Comparison of ENCODE assay signal across 9 cellular contexts in genomic region chr6:10719386-10720228, GRCh38. TPM values are rescaled to one million over a fixed set of nuclear protein-coding genes. Genes with fewer than 3 reads are reported as not detected.
DNase-seq lines count a peak whose midpoint lies in the region; ATAC-seq and TF ChIP-seq lines count a peak whose summit lies in the region.
"Had no signal": no experiment of that assay in that cellular context is flagged by ENCODE, and none has a peak within 500 bp of the region (broad histone marks: within the 10 kb centered on the region; RNA-seq: fewer than 3 reads in every experiment).

No MANE protein-coding gene starts in this region.

- H3K4me1 ChIP-seq in RWPE2 (ENCODE audit: insufficient read depth, poor library complexity, severe bottlenecking) = no peaks in the 10 kb centered on the region
- peaks cover 10 to 12% of the 10 kb centered on the region in 2 donors for H3K4me1 ChIP-seq in naive thymus-derived CD4-positive, alpha-beta T cell (ENCODE audit: control insufficient read depth in 2 of 2, insufficient read depth in 2 of 2, low read length in 2 of 2)

- CTCF ChIA-PET in naive thymus-derived CD4-positive, alpha-beta T cell (lab: Charles Lee) = interaction anchor here (1.1 kb wide), 1 partner anchor 9 kb away, joined by 3 read pairs; no protein-coding TSS in a partner anchor

- H3K4me1 Mint-ChIP-seq in naive thymus-derived CD4-positive, alpha-beta T cell = peaks cover 13 to 54% (median 38%) of the 10 kb centered on the region in 7 donors

- H3K27ac Mint-ChIP-seq in naive thymus-derived CD4-positive, alpha-beta T cell = peak overlapping the region; percentile 38 to 97 (median 78)

- TF ChIP-seq CTCF in RWPE2 (IDR thresholded peaks at IDR 0.05; ENCODE audit: poor library complexity, severe bottlenecking) = no peak

- intact Hi-C loops in naive thymus-derived CD4-positive, alpha-beta T cell (cut with micrococcal nuclease) = loop anchor here (1.0 to 10.0 kb wide), 2 partner anchors 191 to 315 kb away; no protein-coding TSS in a partner anchor

- DNase-seq in ELR (ENCODE audit: low read depth) (peak; percentile 24), RWPE2 (ENCODE audit: low spot score) (no peak), H4 (ENCODE audit: low spot score) (no peak), HPDE6-E6E7 (ENCODE audit: extremely low spot score) (no peak), NCI-H1930 (lab: John Stamatoyannopoulos, UW) (no peak)
- DNase-seq in central memory CD4-positive, alpha-beta T cell = peak; percentile 28
- DNase-seq in naive thymus-derived CD4-positive, alpha-beta T cell = peak in 7 of 9 donors; percentile 21 to 71 (median 39)

- peaks cover 0 to 20% (median 0%) of the 10 kb centered on the region in 5 donors for H3K36me3 Mint-ChIP-seq in naive thymus-derived CD4-positive, alpha-beta T cell

- peaks cover 6% of the 10 kb centered on the region for H3K9me3 ChIP-seq in RWPE2 (ENCODE audit: severe bottlenecking)
- peaks cover 0 to 3% (median 0%) of the 10 kb centered on the region in 3 experiments for H3K9me3 ChIP-seq in naive thymus-derived CD4-positive, alpha-beta T cell (ENCODE audit: control insufficient read depth in 2 of 3, low read length in 3 of 3)

- peaks cover 0 to 11% (median 0%) of the 10 kb centered on the region in 11 donors for H3K9me3 Mint-ChIP-seq in naive thymus-derived CD4-positive, alpha-beta T cell

- peak overlapping the region; percentile 76 for H3K27ac ChIP-seq in RWPE2 (ENCODE audit: poor library complexity, severe bottlenecking)
- peak overlapping the region; percentile 73 for H3K27ac ChIP-seq in naive thymus-derived CD4-positive, alpha-beta T cell (ENCODE audit: low read depth, low read length)

- peak overlapping the region; percentile 47 for H3K4me3 ChIP-seq in RWPE2 (ENCODE audit: severe bottlenecking)
- H3K4me3 ChIP-seq in naive thymus-derived CD4-positive, alpha-beta T cell (ENCODE audit: low read length) = peak overlapping the region; percentile 61

- POLR2A ChIA-PET in naive thymus-derived CD4-positive, alpha-beta T cell (lab: Charles Lee) = interaction anchor here (0.6 to 6.4 kb wide), 6 partner anchors 9 to 617 kb away, joined by 3 to 72 read pairs (median 7); partner anchors contain the start of genes C6orf52, PAK1IP1 and TMEM14B

- H3K4me3 Mint-ChIP-seq in naive thymus-derived CD4-positive, alpha-beta T cell = peak overlapping the region; percentile 73 to 96 (median 87)
- H3K4me3 Mint-ChIP-seq: neural crest cell had no signal

- H3K27me3 Mint-ChIP-seq in naive thymus-derived CD4-positive, alpha-beta T cell = no peaks in the 10 kb centered on the region

- H3K27me3 ChIP-seq in RWPE2 (ENCODE audit: insufficient read depth, poor library complexity, severe bottlenecking) = no peaks in the 10 kb centered on the region
- H3K27me3 ChIP-seq in naive thymus-derived CD4-positive, alpha-beta T cell (ENCODE audit: control insufficient read depth in 2 of 2, insufficient read depth in 2 of 2, low read length in 2 of 2) = no peaks in the 10 kb centered on the region

- H3K36me3 ChIP-seq in RWPE2 (ENCODE audit: low read depth) = no peaks in the 10 kb centered on the region; the same call in 1 of the 2 replicates
- no peaks in the 10 kb centered on the region for H3K36me3 ChIP-seq in naive thymus-derived CD4-positive, alpha-beta T cell (ENCODE audit: control insufficient read depth in 2 of 3, insufficient read depth in 3 of 3, low read length in 3 of 3)

- ATAC-seq in RWPE2 (ENCODE audit: low read depth) (no peak; the same call in 2 of the 3 replicates), HG03432 (IDR thresholded peaks at IDR 0.05; ENCODE audit: unreplicated experiment) (no peak)
- ATAC-seq in naive thymus-derived CD4-positive, alpha-beta T cell = peak; percentile 43

RNA-seq across cellular contexts. Expression of gene TMEM14C, which starts 3.3 kb away (rescaled TPM):
- total RNA-seq in naive thymus-derived CD4-positive, alpha-beta T cell = 10 to 100 TPM; 20.2 to 64.3 (median 25.0) TPM
- 100 to 1,000 TPM in 1 of 2 donors, 10 to 100 TPM in 1; 68.0 to 172 TPM for polyA plus RNA-seq in naive thymus-derived CD4-positive, alpha-beta T cell
- total RNA-seq in H4 (2014; rRNA removed; shearing (Covaris generic)) = 172 and 189 TPM in 2 replicates

RNA-seq across cellular contexts. Expression of gene PAK1IP1, which starts 24.8 kb away (rescaled TPM):
- total RNA-seq in naive thymus-derived CD4-positive, alpha-beta T cell = 10 to 100 TPM in 1 of 5 experiments, 1 to 10 TPM in 4; 5.2 to 15.2 (median 8.0) TPM
- polyA plus RNA-seq in naive thymus-derived CD4-positive, alpha-beta T cell = 10 to 100 TPM; 16.5 to 22.0 TPM
- 26.4 and 33.2 TPM in 2 replicates for total RNA-seq in H4 (2014; rRNA removed; shearing (Covaris generic))

RNA-seq across cellular contexts. Expression of gene C6orf52, which starts 25.2 kb away (rescaled TPM):
- 1 to 10 TPM in 2 of 5 experiments, not detected in 3; 1.2 to 1.9 TPM for total RNA-seq in naive thymus-derived CD4-positive, alpha-beta T cell
- 1 to 10 TPM; 1.1 to 1.3 TPM for polyA plus RNA-seq in naive thymus-derived CD4-positive, alpha-beta T cell
- 5.0 TPM in 1 of 2 replicates, not detected in the other for total RNA-seq in H4 (2014; rRNA removed; shearing (Covaris generic))

RNA-seq across cellular contexts. Expression of gene TMEM14B, which starts 28.0 kb away (rescaled TPM):
- 10 to 100 TPM; 48.6 to 93.8 (median 75.4) TPM for total RNA-seq in naive thymus-derived CD4-positive, alpha-beta T cell
- polyA plus RNA-seq in naive thymus-derived CD4-positive, alpha-beta T cell = 100 to 1,000 TPM; 157 to 257 TPM
- total RNA-seq in H4 (2014; rRNA removed; shearing (Covaris generic)) = 137 and 156 TPM in 2 replicates

Comparison
In these comparisons a context has a peak if more than half of its experiments do, and no peak if none do; other contexts are left out.
1. DNase-seq: peak in ELR (single experiment), central memory CD4-positive, alpha-beta T cell (single experiment) and naive thymus-derived CD4-positive, alpha-beta T cell (7 of 9); none in RWPE2 (single experiment), H4 (single experiment), HPDE6-E6E7 (single experiment) and NCI-H1930 (0 of 2).